Comparison of ENCODE assay signal across 8 cellular contexts in the genomic region with DNA sequence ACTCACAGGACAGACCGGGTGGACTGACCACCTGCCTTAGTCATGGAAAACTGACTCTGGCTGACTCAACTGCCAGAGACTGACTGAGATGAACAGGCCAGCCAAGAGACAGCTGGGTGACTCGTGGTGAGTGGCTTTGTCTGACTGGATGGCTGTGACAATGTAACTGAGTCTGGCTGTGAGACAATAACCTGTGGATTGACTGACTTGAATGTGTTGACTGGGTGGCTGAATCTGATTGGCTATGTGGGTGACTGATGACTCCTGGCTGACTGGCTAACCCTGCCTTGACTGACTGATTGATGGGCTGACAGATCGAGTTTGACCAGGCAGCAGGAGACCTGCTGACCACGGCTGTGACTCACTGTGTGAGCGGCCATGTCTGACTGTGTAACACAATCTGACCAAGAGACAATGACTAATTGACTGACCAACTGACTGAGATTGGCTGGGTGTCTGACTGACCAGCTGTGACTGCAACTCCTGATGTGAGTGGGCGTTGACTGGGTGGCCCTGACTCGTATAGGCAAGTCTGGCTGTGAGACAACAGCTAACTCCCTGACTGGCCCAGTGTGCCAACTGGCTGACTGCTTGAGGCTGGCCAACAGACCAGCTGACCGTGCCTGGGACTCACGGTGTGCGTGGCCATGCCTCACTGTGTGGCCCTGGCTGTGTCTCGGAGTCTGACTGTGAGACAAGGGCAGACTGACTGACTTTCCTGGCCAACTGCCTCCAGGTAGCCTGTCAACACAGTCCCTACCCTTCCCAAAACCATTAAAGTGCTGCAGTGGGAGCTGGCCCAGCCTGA.
DNase-seq lines count a peak whose midpoint lies in the region; TF ChIP-seq lines count a peak whose summit lies in the region.

No MANE protein-coding gene starts in this region.

- H3K4me3 ChIP-seq in epithelial cell of proximal tubule (ENCODE audit: low read depth, low read length) (no peak overlapping the region), endodermal cell (ENCODE audit: low read length) (no peak overlapping the region)

- no peak overlapping the region for H3K27ac Mint-ChIP-seq in activated CD4-positive, alpha-beta T cell treated with anti-CD3 and anti-CD28 coated beads, Interleukin-2, amount 10 ng/mL, durations not matched to agents 7 days and 5 days
- no peak overlapping the region for H3K27ac Mint-ChIP-seq in endodermal cell

- peaks cover 13% of the 10 kb centered on the region for H3K4me1 ChIP-seq in endodermal cell (ENCODE audit: control insufficient read depth, insufficient read depth, low read length)

- 84 to 91% methylated on average over 10 to 11 of the region's 11 CpGs for WGBS in endodermal cell (ENCODE audit: insufficient coverage in 1 of 2, insufficient read length in 1 of 2), 2 experiments

- POLR2A ChIA-PET in activated CD4-positive, alpha-beta T cell treated with anti-CD3 and anti-CD28 coated beads, Interleukin-2, amount 10 ng/mL, durations not matched to agents 7 days and 5 days (lab: Charles Lee) = interaction anchor here (0.7 kb wide), 1 partner anchor 35 kb away, joined by 4 read pairs; no protein-coding TSS in a partner anchor
- POLR2A ChIA-PET in GM10248 (lab: Yijun Ruan, JAX) = no interaction called here

- H3K27ac ChIP-seq in endodermal cell (ENCODE audit: low read depth, low read length) = no peak overlapping the region

- H3K27me3 ChIP-seq in endodermal cell (ENCODE audit: control insufficient read depth, insufficient read depth, low read length, poor library complexity, severe bottlenecking) = peaks cover 6% of the 10 kb centered on the region

- in situ Hi-C loops in SK-MEL-5 (cut with HindIII; ENCODE audit: low pct_unique_long_range_greater_than_20kb, low sequenced_read_pairs) = no loop called here

- no peak overlapping the region for H3K9ac ChIP-seq in endodermal cell (ENCODE audit: extremely low read depth, low read length, poor library complexity, severe bottlenecking)

- no peaks in the 10 kb centered on the region for H3K36me3 Mint-ChIP-seq in activated CD4-positive, alpha-beta T cell treated with anti-CD3 and anti-CD28 coated beads, Interleukin-2, amount 10 ng/mL, durations not matched to agents 7 days and 5 days (ENCODE audit: low read depth)
- no peaks in the 10 kb centered on the region for H3K36me3 Mint-ChIP-seq in endodermal cell (ENCODE audit: low read depth)

- no peaks in the 10 kb centered on the region for H3K9me3 ChIP-seq in endodermal cell (ENCODE audit: control insufficient read depth, low read length)

- CTCF ChIA-PET in activated CD4-positive, alpha-beta T cell treated with anti-CD3 and anti-CD28 coated beads, Interleukin-2, amount 10 ng/mL, durations not matched to agents 7 days and 5 days (lab: Charles Lee) = interaction anchor here (1.0 to 1.1 kb wide), 2 partner anchors 9 to 31 kb away, joined by 3 to 4 read pairs; no protein-coding TSS in a partner anchor
- CTCF ChIA-PET in GM10248 (lab: Yijun Ruan, JAX) = interaction anchor here (1.1 to 2.7 kb wide), 3 partner anchors 9 to 464 kb away, joined by 3 to 7 read pairs (median 4); no protein-coding TSS in a partner anchor

- peak; percentile 45 to 51 for DNase-seq in activated CD4-positive, alpha-beta T cell treated with anti-CD3 and anti-CD28 coated beads for 24 hours (ENCODE audit: low read depth in 2 of 2)
- no peak for DNase-seq in activated CD4-positive, alpha-beta T cell treated with anti-CD3 and anti-CD28 coated beads, Interleukin-2, amount 10 ng/mL, durations not matched to agents 7 days and 5 days
- peak; percentile 73 for DNase-seq in SK-MEL-5 (ENCODE audit: low read depth, low spot score)
- peak; percentile 96 for DNase-seq in epithelial cell of proximal tubule (ENCODE audit: low read depth)
- DNase-seq in pons (ENCODE audit: low spot score) = peak; percentile 54
- DNase-seq in GM10248 (ENCODE audit: extremely low spot score) = no peak
- DNase-seq in NCI-H446 (lab: John Stamatoyannopoulos, UW) = no peak
- DNase-seq in endodermal cell = no peak

- no peaks in the 10 kb centered on the region for H3K27me3 Mint-ChIP-seq in activated CD4-positive, alpha-beta T cell treated with anti-CD3 and anti-CD28 coated beads, Interleukin-2, amount 10 ng/mL, durations not matched to agents 7 days and 5 days
- H3K27me3 Mint-ChIP-seq in endodermal cell (ENCODE audit: insufficient read depth) = peaks cover under 1% of the 10 kb centered on the region

- no peak for TF ChIP-seq CTCF in epithelial cell of proximal tubule (conservative IDR thresholded peaks at IDR 0.05; ENCODE audit: low read depth, low read length)
- TF ChIP-seq CTCF in GM10248 (IDR thresholded peaks at IDR 0.05; ENCODE audit: control extremely low read depth, extremely low read depth, low read depth, missing control alignments) = no peak
- no peak for TF ChIP-seq CTCF in endodermal cell (conservative IDR thresholded peaks at IDR 0.05)

- no peak overlapping the region for H3K4me3 Mint-ChIP-seq in activated CD4-positive, alpha-beta T cell treated with anti-CD3 and anti-CD28 coated beads, Interleukin-2, amount 10 ng/mL, durations not matched to agents 7 days and 5 days
- H3K4me3 Mint-ChIP-seq in endodermal cell = no peak overlapping the region

- H3K36me3 ChIP-seq in endodermal cell (ENCODE audit: control insufficient read depth, insufficient read depth, low read length) = no peaks in the 10 kb centered on the region

- H3K4me1 Mint-ChIP-seq in activated CD4-positive, alpha-beta T cell treated with anti-CD3 and anti-CD28 coated beads, Interleukin-2, amount 10 ng/mL, durations not matched to agents 7 days and 5 days = peaks cover 23% of the 10 kb centered on the region
- no peaks in the 10 kb centered on the region for H3K4me1 Mint-ChIP-seq in endodermal cell

- H3K9me3 Mint-ChIP-seq in activated CD4-positive, alpha-beta T cell treated with anti-CD3 and anti-CD28 coated beads, Interleukin-2, amount 10 ng/mL, durations not matched to agents 7 days and 5 days = no peaks in the 10 kb centered on the region
- H3K9me3 Mint-ChIP-seq in endodermal cell = no peaks in the 10 kb centered on the region

Comparison
In these comparisons a context has a peak if more than half of its experiments do, and no peak if none do; other contexts are left out.
1. DNase-seq: peak in activated CD4-positive, alpha-beta T cell treated with anti-CD3 and anti-CD28 coated beads for 24 hours (2 of 2), SK-MEL-5 (single experiment), epithelial cell of proximal tubule (single experiment) and pons (single experiment); none in activated CD4-positive, alpha-beta T cell treated with anti-CD3 and anti-CD28 coated beads, Interleukin-2, amount 10 ng/mL, durations not matched to agents 7 days and 5 days (single experiment), GM10248 (single experiment), NCI-H446 (0 of 2) and endodermal cell (single experiment).